24 cellular contexts compared by ENCODE assay signal in genomic region chr11:101438126-101438525, GRCh38.
"Had no signal": no experiment of that assay in that cellular context is flagged by ENCODE, and none has a peak within 500 bp of the region (broad histone marks: within the 10 kb centered on the region; RNA-seq: fewer than 3 reads in every experiment).

No MANE protein-coding gene starts in this region.

- H3K4me1 ChIP-seq: colonic mucosa, lower lobe of right lung had no signal

- H3K27me3 ChIP-seq: colonic mucosa, esophagus squamous epithelium, gastrocnemius medialis, heart left ventricle, hepatocyte, left lung had no signal

- H3K36me3 Mint-ChIP-seq: immature natural killer cell had no signal

- H3K4me3 ChIP-seq: colonic mucosa, esophagus squamous epithelium, gastrocnemius medialis, heart left ventricle, hepatocyte, left lung, lower lobe of right lung had no signal

- H2AFZ ChIP-seq: hepatocyte had no signal

- H3K4me2 ChIP-seq: hepatocyte had no signal

- H3K27ac ChIP-seq: colonic mucosa, epithelial cell of prostate, esophagus squamous epithelium, gastrocnemius medialis, heart left ventricle, hepatocyte, left lung, lower lobe of right lung had no signal

- H3K4me3 Mint-ChIP-seq: dendritic cell treated with granulocyte-macrophage colony-stimulating factor and Interleukin-4, amounts not matched to agents 40 ng/mL and 50 ng/mL, for 4 days; effector memory CD8-positive, alpha-beta T cell; endodermal cell; immature natural killer cell had no signal

- DNase-seq: colonic mucosa; cortex of kidney; effector CD8-positive, alpha-beta T cell; effector memory CD8-positive, alpha-beta T cell; endodermal cell; erythroblast; esophagus squamous epithelium; foreskin melanocyte; gastrocnemius medialis; heart left ventricle; hypothalamus; immature natural killer cell; islet precursor cell; kidney; kidney glomerular epithelial cell; left cardiac atrium; left lung; left ventricle myocardium superior; lower lobe of right lung; mesendoderm; midbrain had no signal

- H3K36me3 ChIP-seq: colonic mucosa, esophagus squamous epithelium, gastrocnemius medialis, heart left ventricle, left lung, lower lobe of right lung had no signal

- H3K4me1 Mint-ChIP-seq: endodermal cell, immature natural killer cell had no signal

- H3K9me3 Mint-ChIP-seq: dendritic cell treated with granulocyte-macrophage colony-stimulating factor and Interleukin-4, amounts not matched to agents 40 ng/mL and 50 ng/mL, for 4 days; effector memory CD8-positive, alpha-beta T cell; endodermal cell had no signal

- H3K79me2 ChIP-seq: hepatocyte had no signal

- H3K27me3 Mint-ChIP-seq: dendritic cell treated with granulocyte-macrophage colony-stimulating factor and Interleukin-4, amounts not matched to agents 40 ng/mL and 50 ng/mL, for 4 days; effector memory CD8-positive, alpha-beta T cell had no signal

- H3K9me3 ChIP-seq: colonic mucosa, esophagus squamous epithelium, heart left ventricle, left lung, lower lobe of right lung had no signal

- H3K27ac Mint-ChIP-seq: dendritic cell treated with granulocyte-macrophage colony-stimulating factor and Interleukin-4, amounts not matched to agents 40 ng/mL and 50 ng/mL, for 4 days; effector memory CD8-positive, alpha-beta T cell; endodermal cell; immature natural killer cell had no signal
